12 cellular contexts compared by ENCODE assay signal in the genomic region with DNA sequence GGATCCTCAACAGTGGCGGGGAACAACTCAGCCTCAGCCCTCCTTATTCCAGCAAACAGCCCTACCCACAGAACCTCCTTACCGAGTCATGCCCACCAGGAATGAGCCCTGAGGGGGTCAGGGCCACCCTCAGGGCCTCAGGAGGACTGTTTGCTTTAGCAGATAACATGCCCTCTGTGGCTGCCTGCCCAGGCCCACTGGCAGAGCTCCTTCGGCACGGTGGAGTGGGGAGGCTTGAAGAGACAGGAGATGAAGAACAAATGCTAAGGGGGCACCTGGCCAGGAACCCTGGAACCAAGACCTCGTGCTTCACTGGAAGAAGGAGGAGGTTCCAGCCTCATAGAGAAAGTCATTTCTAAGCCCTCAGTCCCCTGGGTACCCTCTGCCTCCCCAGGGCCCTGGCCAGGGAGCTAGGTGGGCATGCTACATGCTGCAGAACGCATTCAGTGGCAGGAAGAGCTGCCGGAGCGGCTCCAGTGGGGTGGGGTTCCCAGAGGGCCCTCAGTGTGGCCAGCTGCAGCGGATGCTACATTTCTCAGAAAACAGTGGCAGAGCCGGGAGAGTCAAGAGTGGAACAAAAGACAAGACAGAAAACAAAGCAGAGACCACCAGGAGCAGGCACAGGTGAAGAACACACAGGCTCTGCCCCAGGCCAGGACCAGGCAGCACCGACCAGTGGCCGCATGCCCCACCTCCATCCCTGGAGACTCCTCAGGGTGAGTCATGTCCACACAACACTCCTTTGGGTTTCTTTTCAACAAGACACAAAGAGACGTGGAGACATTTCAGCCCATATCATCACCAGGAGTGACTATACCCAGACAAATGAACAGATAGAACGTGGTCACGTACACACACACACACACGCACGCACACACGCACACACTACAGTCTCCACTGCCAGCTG. TPM values are rescaled to one million over a fixed set of nuclear protein-coding genes. Genes with fewer than 3 reads are reported as not detected.
DNase-seq lines count a peak whose midpoint lies in the region; ATAC-seq and TF ChIP-seq lines count a peak whose summit lies in the region.
"Had no signal": no experiment of that assay in that cellular context is flagged by ENCODE, and none has a peak within 500 bp of the region (broad histone marks: within the 10 kb centered on the region; RNA-seq: fewer than 3 reads in every experiment).

No MANE protein-coding gene starts in this region.

- TF ChIP-seq CTCF in left ventricle myocardium inferior (IDR thresholded peaks at IDR 0.05; ENCODE audit: borderline replicate concordance) (no peak), RWPE2 (IDR thresholded peaks at IDR 0.05; ENCODE audit: poor library complexity, severe bottlenecking) (peak; percentile 15), thyroid gland (IDR thresholded peaks at IDR 0.05) (no peak)

- peaks cover 5% of the 10 kb centered on the region for H3K4me1 ChIP-seq in left ventricle myocardium inferior
- peaks cover 18% of the 10 kb centered on the region for H3K4me1 ChIP-seq in RWPE2 (ENCODE audit: insufficient read depth, poor library complexity, severe bottlenecking)
- peaks cover 0 to 8% of the 10 kb centered on the region in 2 donors for H3K4me1 ChIP-seq in thyroid gland
- H3K4me1 ChIP-seq: HAP-1 had no signal

- ATAC-seq in Right ventricle myocardium superior (ENCODE audit: poor library complexity) (peak; percentile 15), RWPE2 (ENCODE audit: low read depth) (peak; percentile 61), esophagus mucosa (peak; percentile 64), HG03175 (IDR thresholded peaks at IDR 0.05; ENCODE audit: unreplicated experiment) (no peak)

- no peak overlapping the region for H3K4me3 ChIP-seq in left ventricle myocardium inferior
- H3K4me3 ChIP-seq in RWPE2 (ENCODE audit: severe bottlenecking): no peak overlapping the region
- no peak overlapping the region for H3K4me3 ChIP-seq in thyroid gland (replicated peaks in 1 of 3)
- H3K4me3 ChIP-seq: HAP-1 had no signal

- H3K36me3 ChIP-seq in left ventricle myocardium inferior (no peaks in the 10 kb centered on the region), RWPE2 (ENCODE audit: low read depth) (no peaks in the 10 kb centered on the region), thyroid gland (no peaks in the 10 kb centered on the region)
- H3K36me3 ChIP-seq: HAP-1 had no signal

- no peaks in the 10 kb centered on the region for H3K9me3 ChIP-seq in left ventricle myocardium inferior (replicated peaks)
- H3K9me3 ChIP-seq in RWPE2 (ENCODE audit: severe bottlenecking): no peaks in the 10 kb centered on the region
- H3K9me3 ChIP-seq in thyroid gland: no peaks in the 10 kb centered on the region
- H3K9me3 ChIP-seq: HAP-1 had no signal

- TF ChIP-seq POLR2A in thyroid gland (IDR thresholded peaks at IDR 0.05): no peak

- intact Hi-C loops in Right ventricle myocardium superior (cut with DNase I): loop anchor here (5.0 kb wide), 1 partner anchor 42 kb away; the partner anchor contains the start of gene RIMS3
- intact Hi-C loops in left ventricle myocardium inferior (cut with micrococcal nuclease): no loop called here
- intact Hi-C loops in thyroid gland (cut with DNase I): no loop called here

- H3K27me3 ChIP-seq in left ventricle myocardium inferior (ENCODE audit: low read depth) (peaks cover 4% of the 10 kb centered on the region), RWPE2 (ENCODE audit: insufficient read depth, poor library complexity, severe bottlenecking) (no peaks in the 10 kb centered on the region), thyroid gland (no peaks in the 10 kb centered on the region)

- 68% methylated on average over 16 to 18 of the region's 18 CpGs for WGBS in thyroid gland, 2 donors

- no peak overlapping the region for H3K27ac ChIP-seq in left ventricle myocardium inferior (replicated peaks)
- no peak overlapping the region for H3K27ac ChIP-seq in RWPE2 (ENCODE audit: poor library complexity, severe bottlenecking)
- H3K27ac ChIP-seq in thyroid gland: no peak overlapping the region

- DNase-seq in Right ventricle myocardium superior (no peak), left ventricle myocardium inferior (no peak), RWPE2 (ENCODE audit: low spot score) (no peak), thyroid gland (peak; percentile 56 to 67), NCI-H1417 treated with DMSO at 0.1 percent for 48 hours (lab: John Stamatoyannopoulos, UW) (no peak), NCI-H1930 (lab: John Stamatoyannopoulos, UW) (no peak)
- DNase-seq: kidney, NCI-H1048, T-helper 9 cell had no signal

RNA-seq across cellular contexts. Expression of gene RIMS3, which starts 39.8 kb away (rescaled TPM):
- total RNA-seq in Right ventricle myocardium superior (0.81 TPM), left ventricle myocardium inferior (0.74 TPM), esophagus mucosa (2.2 TPM), thyroid gland (1 to 10 TPM; 2.1 to 4.4 (median 3.5) TPM)

Comparison
In these comparisons a context has a peak if more than half of its experiments do, and no peak if none do; other contexts are left out.
1. DNase-seq: peak in thyroid gland (2 of 2); none in Right ventricle myocardium superior (single experiment), left ventricle myocardium inferior (single experiment), RWPE2 (single experiment), NCI-H1417 treated with DMSO at 0.1 percent for 48 hours (single experiment) and NCI-H1930 (0 of 2).